8 cellular contexts compared by ENCODE assay signal in the genomic region with DNA sequence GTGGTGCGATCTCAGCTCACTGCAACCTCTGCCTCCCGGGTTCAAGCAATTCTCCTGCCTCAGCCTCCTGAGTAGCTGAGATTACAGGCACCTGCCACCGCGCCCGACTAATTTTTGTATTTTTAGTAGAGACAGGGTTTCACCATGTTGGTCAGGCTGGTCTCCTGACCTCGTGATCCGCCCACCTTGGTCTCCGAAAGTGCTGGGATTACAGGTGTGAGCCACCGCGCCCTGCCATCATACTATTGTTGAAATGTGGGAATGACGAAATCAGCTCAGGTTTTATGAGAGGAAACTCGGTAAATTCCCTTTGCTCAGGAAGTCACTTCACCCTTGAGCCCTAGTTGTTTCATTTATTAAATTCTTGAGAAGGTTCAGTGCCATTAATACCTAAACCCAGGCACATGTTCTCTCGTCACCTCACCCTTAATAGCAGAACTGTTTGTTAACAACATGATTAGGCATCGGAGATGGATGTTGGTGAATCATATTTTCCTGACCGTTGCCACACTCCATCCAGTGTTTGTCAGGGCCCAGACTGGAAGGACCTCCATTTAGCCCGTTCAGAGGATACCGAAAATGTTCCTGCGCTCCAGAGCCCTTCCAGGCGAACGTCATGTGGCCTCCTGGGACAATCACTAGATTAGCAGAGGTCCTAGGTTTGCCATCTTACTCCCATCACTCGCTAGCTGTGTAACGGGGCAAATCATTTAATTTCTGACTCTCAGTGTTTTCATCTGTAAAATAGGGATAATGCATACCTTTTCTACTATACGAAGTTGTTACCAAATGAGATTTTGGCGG. TPM values are rescaled to one million over a fixed set of nuclear protein-coding genes. Genes with fewer than 3 reads are reported as not detected.
DNase-seq lines count a peak whose midpoint lies in the region; ATAC-seq and TF ChIP-seq lines count a peak whose summit lies in the region.

No MANE protein-coding gene starts in this region.

- CTCF ChIA-PET in GM10248 (lab: Yijun Ruan, JAX): interaction anchor here (0.6 to 2.2 kb wide), 11 partner anchors 9 to 322 kb away, joined by 3 to 10 read pairs (median 4); a partner anchor contains a TSS

- intact Hi-C loops in posterior vena cava (cut with DNase I): no loop called here

- peak overlapping the region; percentile 63 for H3K27ac ChIP-seq in effector memory CD4-positive, alpha-beta T cell (ENCODE audit: insufficient read depth, low read length, poor library complexity, severe bottlenecking)
- H3K27ac ChIP-seq in tibial nerve: peak overlapping the region in 3 of 4 donors; percentile 65 to 77 (median 76)

- TF ChIP-seq CTCF in GM10248 (IDR thresholded peaks at IDR 0.05; ENCODE audit: control extremely low read depth, extremely low read depth, low read depth, missing control alignments) (no peak), tibial nerve (IDR thresholded peaks at IDR 0.05) (no peak)

- H3K4me3 ChIP-seq in effector memory CD4-positive, alpha-beta T cell (ENCODE audit: insufficient read depth, low read depth, low read length, poor library complexity, severe bottlenecking): peak overlapping the region; percentile 41
- no peak overlapping the region for H3K4me3 ChIP-seq in tibial nerve

- H3K36me3 ChIP-seq in effector memory CD4-positive, alpha-beta T cell (ENCODE audit: control insufficient read depth, insufficient read depth, low read length): no peaks in the 10 kb centered on the region
- H3K36me3 ChIP-seq in tibial nerve: peaks cover 0 to 9% (median 0%) of the 10 kb centered on the region in 3 donors

- no peaks in the 10 kb centered on the region for H3K9me3 ChIP-seq in effector memory CD4-positive, alpha-beta T cell (ENCODE audit: control insufficient read depth, low read length)
- H3K9me3 ChIP-seq in tibial nerve: no peaks in the 10 kb centered on the region

- 83 to 87% methylated on average over 24 of the region's 24 CpGs for WGBS in tibial nerve, 2 donors

- H3K4me1 ChIP-seq in effector memory CD4-positive, alpha-beta T cell (ENCODE audit: control insufficient read depth, insufficient read depth, low read length, poor library complexity, severe bottlenecking): peaks cover 28% of the 10 kb centered on the region
- H3K4me1 ChIP-seq in tibial nerve: peaks cover 0 to 41% (median 16%) of the 10 kb centered on the region in 4 donors

- no peaks in the 10 kb centered on the region for H3K27me3 ChIP-seq in effector memory CD4-positive, alpha-beta T cell (replicated peaks; ENCODE audit: control insufficient read depth, insufficient read depth, low read length, poor library complexity, severe bottlenecking)
- no peaks in the 10 kb centered on the region for H3K27me3 ChIP-seq in tibial nerve

- POLR2A ChIA-PET in GM10248 (lab: Yijun Ruan, JAX): interaction anchor here (0.9 to 1.7 kb wide), 2 partner anchors 21 to 53 kb away, joined by 4 to 7 read pairs; a partner anchor contains a TSS

- peak; percentile 62 for DNase-seq in GM10248 (ENCODE audit: extremely low spot score)
- no peak for DNase-seq in effector memory CD4-positive, alpha-beta T cell
- DNase-seq in tibial nerve (ENCODE audit: low spot score in 2 of 2): no peak
- no peak for DNase-seq in posterior vena cava (ENCODE audit: low spot score)
- no peak for DNase-seq in superior temporal gyrus (ENCODE audit: extremely low spot score)

- ATAC-seq in GM19468 (IDR thresholded peaks at IDR 0.05; ENCODE audit: extremely low read depth, unreplicated experiment) (peak; percentile 42), HG03520 (IDR thresholded peaks at IDR 0.05; ENCODE audit: unreplicated experiment) (peak; percentile 49), esophagus mucosa (no peak)

- TF ChIP-seq EP300 in tibial nerve (IDR thresholded peaks at IDR 0.05): no peak

- no peak for TF ChIP-seq POLR2A in tibial nerve (IDR thresholded peaks at IDR 0.05)

RNA-seq across cellular contexts. Expression of a gene that starts 20.0 kb away (rescaled TPM):
- total RNA-seq in tibial nerve (10 to 100 TPM; 31.2 to 46.3 (median 40.5) TPM), posterior vena cava (10 to 100 TPM; 26.1 to 27.8 TPM), esophagus mucosa (6.5 TPM)

RNA-seq across cellular contexts. Expression of a gene that starts 52.5 kb away (rescaled TPM):
- total RNA-seq in tibial nerve (100 to 1,000 TPM in 1 of 4 donors, 10 to 100 TPM in 3; 88.8 to 121 (median 92.0) TPM), posterior vena cava (100 to 1,000 TPM; 178 to 215 TPM), esophagus mucosa (121 TPM)
